ENCODE assay signal across 8 cellular contexts in the genomic region with DNA sequence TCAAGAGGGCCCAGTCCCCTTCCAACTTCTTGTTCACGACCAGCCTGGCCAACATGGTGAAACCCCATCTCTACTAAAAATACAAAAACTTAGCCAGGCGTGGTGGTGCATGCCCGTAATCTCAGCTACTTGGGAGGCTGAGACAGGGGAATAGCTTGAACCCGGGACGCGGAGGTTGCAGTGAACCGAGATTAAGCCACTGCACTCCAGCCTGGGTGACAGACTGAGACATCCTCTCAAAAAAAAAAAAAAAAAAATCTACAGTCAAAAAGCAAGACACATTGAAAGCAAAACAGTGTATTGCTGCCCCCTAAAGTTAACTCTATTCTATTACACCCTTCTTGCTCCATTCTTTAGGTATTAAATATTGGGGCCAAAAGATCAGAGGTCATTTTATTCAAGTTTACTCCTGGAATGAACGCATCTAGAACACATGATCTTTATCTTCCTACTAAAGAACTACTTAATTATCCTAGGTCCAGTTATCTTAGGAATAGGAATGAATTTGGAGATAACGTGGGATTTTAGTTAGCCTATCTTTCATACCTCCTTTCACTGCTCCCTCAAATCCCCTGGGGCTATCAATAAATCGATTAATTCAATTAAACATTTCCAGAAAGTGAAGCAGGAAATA. TPM values are rescaled to one million over a fixed set of nuclear protein-coding genes. Genes with fewer than 3 reads are reported as not detected.
DNase-seq lines count a peak whose midpoint lies in the region; ATAC-seq and TF ChIP-seq lines count a peak whose summit lies in the region.

No MANE protein-coding gene starts in this region.

- no peaks in the 10 kb centered on the region for H3K27me3 ChIP-seq in psoas muscle (ENCODE audit: insufficient read depth in 3 of 3, low read length in 2 of 3)

- WGBS in psoas muscle, 3 donors, result 32 to 41% (median 38%) methylated on average over 10 of the region's 10 CpGs

- intact Hi-C loops in psoas muscle (cut with DNase I), result no loop called here

- H3K36me3 ChIP-seq in psoas muscle (ENCODE audit: insufficient read depth in 1 of 2, low read depth in 1 of 2), result peaks cover 3 to 44% of the 10 kb centered on the region in 2 donors

- H3K9me3 ChIP-seq in psoas muscle, result no peaks in the 10 kb centered on the region

- DNase-seq in NCI-H1417 (lab: John Stamatoyannopoulos, UW), result peak; percentile 8 to 58 (median 9)
- DNase-seq in NCI-H1417 treated with DMSO at 0.1 percent for 48 hours (lab: John Stamatoyannopoulos, UW), result no peak
- DNase-seq in NAMALWA (ENCODE audit: low spot score), result peak; percentile 85
- DNase-seq in fibroblast of peridontal ligament (ENCODE audit: extremely low read depth), result peak; percentile 75
- peak in 1 of 2 donors; percentile 44 for DNase-seq in psoas muscle

- peak overlapping the region; percentile 37 for H3K27ac ChIP-seq in psoas muscle

- 0 out of 2 replicates have a peak overlapping the region, but pooled peaks have one; percentile 9 for H3K4me3 ChIP-seq in WI38 (ENCODE audit: low read depth, low read length)
- peak overlapping the region; percentile 87 for H3K4me3 ChIP-seq in psoas muscle

- H3K4me1 ChIP-seq in psoas muscle, result peaks cover 41% of the 10 kb centered on the region

- TF ChIP-seq CTCF in WI38 (IDR thresholded peaks at IDR 0.05; ENCODE audit: low read depth, low read length), result peak; percentile 16; the same call in 1 of the 2 replicates
- TF ChIP-seq CTCF in psoas muscle (IDR thresholded peaks at IDR 0.05), result peak; percentile 49

- peak; percentile 12 for ATAC-seq in GM19452 (IDR thresholded peaks at IDR 0.05; ENCODE audit: unreplicated experiment)
- no peak for ATAC-seq in psoas muscle
- no peak for ATAC-seq in GM19463 (IDR thresholded peaks at IDR 0.05; ENCODE audit: unreplicated experiment)

RNA-seq across cellular contexts. Expression of gene ATG12, which starts 2.4 kb away (rescaled TPM):
- 10 to 100 TPM; 20.3 to 32.8 (median 27.1) TPM for total RNA-seq in psoas muscle
- polyA plus RNA-seq in psoas muscle, result 10 to 100 TPM; 19.6 to 44.2 (median 36.2) TPM

RNA-seq across cellular contexts. Expression of gene AP3S1, which starts 2.7 kb away (rescaled TPM):
- 10 to 100 TPM; 20.2 to 29.6 (median 26.3) TPM for total RNA-seq in psoas muscle
- 10 to 100 TPM; 24.8 to 30.8 (median 29.9) TPM for polyA plus RNA-seq in psoas muscle

RNA-seq across cellular contexts. Expression of gene CDO1, which starts 22.5 kb away (rescaled TPM):
- 1 to 10 TPM; 1.0 to 2.7 (median 2.4) TPM for total RNA-seq in psoas muscle
- polyA plus RNA-seq in psoas muscle, result 1 to 10 TPM; 3.0 to 5.2 (median 4.6) TPM
